31 cellular contexts compared by ENCODE assay signal in the genomic region with DNA sequence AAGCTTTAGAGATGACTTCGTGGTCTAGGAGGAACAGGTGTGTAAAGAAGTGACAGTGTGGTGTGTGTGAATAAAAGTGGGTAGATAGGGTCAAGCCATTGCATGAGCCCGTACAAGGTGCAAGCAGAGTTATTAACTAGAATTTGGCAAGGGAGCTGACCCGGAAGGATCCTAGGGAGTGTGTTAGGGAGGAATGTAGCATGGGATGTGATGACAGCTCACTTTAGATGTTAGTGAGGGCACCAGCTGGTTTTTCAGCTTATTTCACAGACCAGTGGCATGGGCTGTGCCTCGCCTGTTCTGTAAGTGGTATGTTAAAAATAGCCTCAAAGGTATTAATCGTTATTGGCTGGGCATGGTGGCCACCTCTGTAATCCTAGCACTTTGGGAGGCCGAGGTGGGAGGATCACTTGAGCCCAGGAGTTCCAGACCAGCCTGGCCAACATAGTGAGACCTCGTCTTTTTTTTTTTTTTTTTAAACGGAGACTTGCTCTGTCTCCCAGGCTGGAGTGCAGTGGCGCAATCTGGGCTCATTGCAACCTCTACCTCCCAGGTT. TPM values are rescaled to one million over a fixed set of nuclear protein-coding genes. Genes with fewer than 3 reads are reported as not detected.
DNase-seq lines count a peak whose midpoint lies in the region; ATAC-seq and TF ChIP-seq lines count a peak whose summit lies in the region.
"Had no signal": no experiment of that assay in that cellular context is flagged by ENCODE, and none has a peak within 500 bp of the region (broad histone marks: within the 10 kb centered on the region; RNA-seq: fewer than 3 reads in every experiment).

No MANE protein-coding gene starts in this region.

- no peak for TF ChIP-seq RAD21 in HCT116 (IDR thresholded peaks at IDR 0.05; ENCODE audit: low read depth)

- POLR2A ChIA-PET in HCT116 (lab: Charles Lee): interaction anchor here (0.6 kb wide), 1 partner anchor 215 kb away, joined by 3 read pairs; no protein-coding TSS in a partner anchor

- TF ChIP-seq POLR2A in HCT116 (IDR thresholded peaks at IDR 0.05; ENCODE audit: borderline replicate concordance, extremely low read depth, insufficient read depth, insufficient read length): no peak

- ATAC-seq in HCT116: no peak
- ATAC-seq: effector memory CD8-positive, alpha-beta T cell; K562 had no signal

- H3K4me3 Mint-ChIP-seq in activated naive CD8-positive, alpha-beta T cell: no peak overlapping the region
- H3K4me3 Mint-ChIP-seq in activated naive CD8-positive, alpha-beta T cell treated with anti-CD3 and anti-CD28 coated beads for 36 hours: no peak overlapping the region
- H3K4me3 Mint-ChIP-seq in endodermal cell (no peak overlapping the region), osteocyte (ENCODE audit: unreplicated experiment) (no peak overlapping the region)
- H3K4me3 Mint-ChIP-seq: activated T-cell treated with anti-CD3 and anti-CD28 coated beads, Interleukin-2, amount 50 U/mL, for 24 hours; effector memory CD8-positive, alpha-beta T cell; H9 had no signal

- BruUV-seq in HCT116 (replicated peaks; lab: Mats Ljungman, UMichigan): TSS peak; percentile 30

- no peaks in the 10 kb centered on the region for H3K9me3 ChIP-seq in HCT116 (ENCODE audit: control insufficient read depth in 1 of 2, insufficient read depth in 1 of 2, low read depth in 1 of 2, low read length in 2 of 2)
- no peaks in the 10 kb centered on the region for H3K9me3 ChIP-seq in endodermal cell (ENCODE audit: control insufficient read depth, low read length)
- H3K9me3 ChIP-seq: BLaER1, colonic mucosa, esophagus squamous epithelium, transverse colon had no signal

- DNase-seq in activated naive CD8-positive, alpha-beta T cell treated with anti-CD3 and anti-CD28 coated beads for 36 hours: no peak
- DNase-seq in HCT116 (ENCODE audit: low read depth, low spot score): no peak
- DNase-seq in endodermal cell: peak; percentile 50
- peak; percentile 60 for DNase-seq in osteocyte (ENCODE audit: extremely low spot score, unreplicated experiment)
- no peak for DNase-seq in LoVo (ENCODE audit: low spot score)
- DNase-seq in activated gamma-delta T cell (lab: John Stamatoyannopoulos, UW): no peak
- DNase-seq in dermis blood vessel endothelial cell: no peak
- DNase-seq: activated CD4-positive, alpha-beta T cell treated with anti-CD3 and anti-CD28 coated beads for 4 hours; activated gamma-delta T cell treated with Interleukin-2 at 50 U/mL for 16 hours; activated T-cell treated with anti-CD3 and anti-CD28 coated beads, Interleukin-2, amount 50 U/mL, for 24 hours; amniotic stem cell; colonic mucosa; effector memory CD8-positive, alpha-beta T cell; esophagus squamous epithelium; foreskin melanocyte; H9; NCI-H1417; NCI-H2029 treated with DMSO at 0.1 percent for 48 hours; NCI-H345; small intestine; stimulated activated CD8-positive, alpha-beta memory T cell treated with anti-CD3 and anti-CD28 coated beads, Interleukin-4, amount 100 ng/mL, for 48 hours; transverse colon had no signal

- 85 to 88% methylated on average over 8 to 9 of the region's 9 CpGs for WGBS in endodermal cell (ENCODE audit: insufficient coverage in 1 of 2, insufficient read length in 1 of 2), 2 experiments

- no peak overlapping the region for H3K4me2 ChIP-seq in HCT116 (ENCODE audit: low read length)
- H3K4me2 ChIP-seq: BLaER1 had no signal

- H3K4me3 ChIP-seq in HCT116 (replicated peaks in 1 of 2; ENCODE audit: low read depth in 1 of 2, low read length in 2 of 2) (no peak overlapping the region), endodermal cell (ENCODE audit: low read length) (no peak overlapping the region)
- H3K4me3 ChIP-seq: BLaER1, colonic mucosa, esophagus squamous epithelium, K562, transverse colon had no signal

- CTCF ChIA-PET in HCT116 (lab: Charles Lee): interaction anchor here (1.2 kb wide), 1 partner anchor 24 kb away, joined by 3 read pairs; no protein-coding TSS in a partner anchor

- H3K27ac Mint-ChIP-seq in activated naive CD8-positive, alpha-beta T cell: peak overlapping the region; percentile 0
- H3K27ac Mint-ChIP-seq in activated naive CD8-positive, alpha-beta T cell treated with anti-CD3 and anti-CD28 coated beads for 36 hours: no peak overlapping the region
- H3K27ac Mint-ChIP-seq in endodermal cell (no peak overlapping the region), osteocyte (ENCODE audit: unreplicated experiment) (no peak overlapping the region)
- H3K27ac Mint-ChIP-seq: activated T-cell treated with anti-CD3 and anti-CD28 coated beads, Interleukin-2, amount 50 U/mL, for 24 hours; effector memory CD8-positive, alpha-beta T cell; H9 had no signal

- TF ChIP-seq CTCF in HCT116 (IDR thresholded peaks at IDR 0.05 in 2 of 3, conservative IDR thresholded peaks at IDR 0.05 in 1 of 3; ENCODE audit: borderline replicate concordance in 1 of 3, insufficient read depth in 1 of 3, low read depth in 2 of 3, low read length in 2 of 3): no peak
- TF ChIP-seq CTCF in endodermal cell (conservative IDR thresholded peaks at IDR 0.05): no peak
- TF ChIP-seq CTCF in osteocyte (IDR thresholded peaks at IDR 0.05): no peak

- peaks cover 8 to 12% of the 10 kb centered on the region in 2 experiments for H3K36me3 ChIP-seq in HCT116 (ENCODE audit: control insufficient read depth in 1 of 2, insufficient read depth in 2 of 2, low read length in 2 of 2)
- H3K36me3 ChIP-seq in endodermal cell (ENCODE audit: control insufficient read depth, insufficient read depth, low read length): peaks cover 23% of the 10 kb centered on the region
- H3K36me3 ChIP-seq: colonic mucosa had no signal

- H3K27ac ChIP-seq in HCT116 (ENCODE audit: low read depth, low read length) (no peak overlapping the region), endodermal cell (ENCODE audit: low read depth, low read length) (no peak overlapping the region)
- H3K27ac ChIP-seq: BLaER1, colonic mucosa, RWPE1, transverse colon had no signal

- H3K79me2 ChIP-seq in HCT116 (ENCODE audit: insufficient read depth, low read length): no peaks in the 10 kb centered on the region

- H3K36me3 Mint-ChIP-seq in activated naive CD8-positive, alpha-beta T cell: peaks cover 3% of the 10 kb centered on the region
- H3K36me3 Mint-ChIP-seq in activated naive CD8-positive, alpha-beta T cell treated with anti-CD3 and anti-CD28 coated beads for 36 hours: peaks cover 2% of the 10 kb centered on the region
- H3K36me3 Mint-ChIP-seq in endodermal cell (ENCODE audit: low read depth) (peaks cover 7% of the 10 kb centered on the region), osteocyte (ENCODE audit: unreplicated experiment) (peaks cover 13% of the 10 kb centered on the region)

- H3K4me1 Mint-ChIP-seq in activated naive CD8-positive, alpha-beta T cell (ENCODE audit: low read depth): peaks cover 15% of the 10 kb centered on the region
- H3K4me1 Mint-ChIP-seq in activated naive CD8-positive, alpha-beta T cell treated with anti-CD3 and anti-CD28 coated beads for 36 hours: peaks cover 7% of the 10 kb centered on the region
- H3K4me1 Mint-ChIP-seq in endodermal cell (peaks cover 11% of the 10 kb centered on the region), osteocyte (ENCODE audit: unreplicated experiment) (peaks cover 7% of the 10 kb centered on the region)

- H4K20me1 ChIP-seq in HCT116 (ENCODE audit: insufficient read depth): peaks cover 7% of the 10 kb centered on the region; the same call in 1 of the 2 replicates

- RAD21 ChIA-PET in HCT116 (lab: Charles Lee; ENCODE audit: low non-redundant PET in 1 of 2, low total read pairs in 2 of 2, uncharacterized antibody in 2 of 2, unreplicated experiment in 2 of 2): no interaction called here

- H3K9me2 ChIP-seq in HCT116 (ENCODE audit: insufficient read depth): no peaks in the 10 kb centered on the region

- H3K27me3 ChIP-seq in HCT116 (ENCODE audit: insufficient read depth, low read length) (no peaks in the 10 kb centered on the region), endodermal cell (ENCODE audit: control insufficient read depth, insufficient read depth, low read length, poor library complexity, severe bottlenecking) (no peaks in the 10 kb centered on the region)
- H3K27me3 ChIP-seq: BLaER1, colonic mucosa, esophagus squamous epithelium, transverse colon had no signal

- no peaks in the 10 kb centered on the region for H3K27me3 Mint-ChIP-seq in activated naive CD8-positive, alpha-beta T cell
- no peaks in the 10 kb centered on the region for H3K27me3 Mint-ChIP-seq in activated naive CD8-positive, alpha-beta T cell treated with anti-CD3 and anti-CD28 coated beads for 36 hours
- no peaks in the 10 kb centered on the region for H3K27me3 Mint-ChIP-seq in endodermal cell (ENCODE audit: insufficient read depth)
- H3K27me3 Mint-ChIP-seq in osteocyte (ENCODE audit: unreplicated experiment): peaks cover 2% of the 10 kb centered on the region
- H3K27me3 Mint-ChIP-seq: effector memory CD8-positive, alpha-beta T cell had no signal

- no peak overlapping the region for H3K9ac ChIP-seq in HCT116 (ENCODE audit: low read length)
- no peak overlapping the region for H3K9ac ChIP-seq in endodermal cell (ENCODE audit: extremely low read depth, low read length, poor library complexity, severe bottlenecking)
- H3K9ac ChIP-seq: BLaER1 had no signal

- peaks cover 2 to 5% of the 10 kb centered on the region in 2 experiments; a peak in 2 of 4 replicates for H3K4me1 ChIP-seq in HCT116 (ENCODE audit: control insufficient read depth in 1 of 2, insufficient read depth in 2 of 2, low read length in 2 of 2)
- H3K4me1 ChIP-seq in endodermal cell (ENCODE audit: control insufficient read depth, insufficient read depth, low read length): peaks cover 11% of the 10 kb centered on the region

- no peak overlapping the region for H2AFZ ChIP-seq in HCT116 (ENCODE audit: low read depth, low read length, poor library complexity, severe bottlenecking)

- intact Hi-C loops in HCT116 (cut with micrococcal nuclease): no loop called here

- H3K9me3 Mint-ChIP-seq in activated naive CD8-positive, alpha-beta T cell (ENCODE audit: low read depth): no peaks in the 10 kb centered on the region
- H3K9me3 Mint-ChIP-seq in activated naive CD8-positive, alpha-beta T cell treated with anti-CD3 and anti-CD28 coated beads for 36 hours: no peaks in the 10 kb centered on the region
- H3K9me3 Mint-ChIP-seq in endodermal cell (no peaks in the 10 kb centered on the region), osteocyte (ENCODE audit: unreplicated experiment) (no peaks in the 10 kb centered on the region)
- H3K9me3 Mint-ChIP-seq: activated T-cell treated with anti-CD3 and anti-CD28 coated beads, Interleukin-2, amount 50 U/mL, for 24 hours; effector memory CD8-positive, alpha-beta T cell; H9 had no signal

RNA-seq across cellular contexts. Expression of gene ANKRD40CL, which starts 8.3 kb away (rescaled TPM):
- total RNA-seq in activated naive CD8-positive, alpha-beta T cell treated with anti-CD3 and anti-CD28 coated beads for 36 hours: not detected
- 0.57 TPM for total RNA-seq in HCT116 (2021; ENCODE audit: unreplicated experiment)
- not detected in 2 replicates for polyA plus RNA-seq in HCT116 (2012)
- not detected for total RNA-seq in endodermal cell
- not detected for polyA plus RNA-seq in endodermal cell (2013, experiment 1 of 2)
- not detected for polyA plus RNA-seq in endodermal cell (2013, experiment 2 of 2)
- total RNA-seq in osteocyte: not detected in 2 replicates
- not detected in 2 replicates for total RNA-seq in dermis blood vessel endothelial cell
- total RNA-seq: bronchial epithelial cell; Daoy; esophagus squamous epithelium; H9; K562; lung microvascular endothelial cell; T-helper 2 cell treated with Interferon-gamma antibody and Interleukin-4, amounts not matched to agents 100 ng/mL and 5 ng/mL, for 36 hours had no signal
- polyA plus RNA-seq: AG04450, K562 had no signal

RNA-seq across cellular contexts. Expression of gene LUC7L3, which starts 39.7 kb away (rescaled TPM):
- total RNA-seq in activated naive CD8-positive, alpha-beta T cell treated with anti-CD3 and anti-CD28 coated beads for 36 hours: 100 to 1,000 TPM; 108 to 116 TPM
- total RNA-seq in HCT116 (2021; ENCODE audit: unreplicated experiment) (184 TPM), endodermal cell (100 to 1,000 TPM; 122 to 169 TPM), osteocyte (86.1 and 105 TPM in 2 replicates), dermis blood vessel endothelial cell (21.4 and 31.5 TPM in 2 replicates)
- 65.6 and 97.0 TPM in 2 replicates for polyA plus RNA-seq in HCT116 (2012)
- polyA plus RNA-seq in endodermal cell (2013, experiment 1 of 2): 252 TPM
- polyA plus RNA-seq in endodermal cell (2013, experiment 2 of 2): 214 TPM

RNA-seq across cellular contexts. Expression of gene ANKRD40, which starts 51.4 kb away (rescaled TPM):
- 10 to 100 TPM; 39.5 to 40.2 TPM for total RNA-seq in activated naive CD8-positive, alpha-beta T cell treated with anti-CD3 and anti-CD28 coated beads for 36 hours
- total RNA-seq in HCT116 (2021; ENCODE audit: unreplicated experiment) (72.0 TPM), endodermal cell (10 to 100 TPM; 44.9 to 60.3 TPM), osteocyte (38.4 and 41.1 TPM in 2 replicates), dermis blood vessel endothelial cell (33.2 and 35.4 TPM in 2 replicates)
- 20.0 and 26.1 TPM in 2 replicates for polyA plus RNA-seq in HCT116 (2012)
- polyA plus RNA-seq in endodermal cell (2013, experiment 1 of 2): 38.1 TPM
- polyA plus RNA-seq in endodermal cell (2013, experiment 2 of 2): 37.3 TPM

Comparison
In these comparisons a context has a peak if more than half of its experiments do, and no peak if none do; other contexts are left out.
1. DNase-seq: peak in endodermal cell (single experiment) and osteocyte (single experiment); none in activated naive CD8-positive, alpha-beta T cell treated with anti-CD3 and anti-CD28 coated beads for 36 hours (single experiment), HCT116 (single experiment), LoVo (single experiment), activated gamma-delta T cell (single experiment) and dermis blood vessel endothelial cell (single experiment).